In the genomic region with DNA sequence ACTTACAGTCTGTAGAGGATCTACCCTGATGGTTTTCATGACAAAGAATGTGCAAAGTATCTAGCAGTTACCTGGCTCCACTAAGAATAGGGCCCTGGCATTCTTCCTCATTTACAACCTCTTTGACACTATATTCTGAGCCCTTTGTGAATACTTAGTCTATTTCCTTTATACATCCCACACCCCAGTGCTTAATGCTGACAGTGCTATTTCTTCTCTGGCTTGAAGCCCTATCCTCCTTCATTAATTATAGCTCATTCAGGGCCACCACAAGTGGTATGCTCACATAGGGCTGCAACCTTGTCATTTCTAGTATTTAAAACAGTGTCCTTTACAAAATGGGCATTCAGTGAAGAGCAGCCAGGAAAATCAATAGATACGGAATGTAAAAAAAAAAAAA, we compare ENCODE assay signal across 9 cellular contexts.
"Had no signal": no experiment of that assay in that cellular context is flagged by ENCODE, and none has a peak within 500 bp of the region (broad histone marks: within the 10 kb centered on the region; RNA-seq: fewer than 3 reads in every experiment).

No MANE protein-coding gene starts in this region.

- FAIRE-seq: K562 had no signal

- H3K27ac Mint-ChIP-seq: HFFc6 had no signal

- H3K9me3 ChIP-seq: HAP-1 had no signal

- ATAC-seq: HCT116, K562 had no signal

- H3K4me3 ChIP-seq: GM23248, HAP-1, K562 had no signal

- H3K27ac ChIP-seq: GM23248, HL-60 had no signal

- DNase-seq: GM23248, H7, HFFc6, IMR-90, KG1 had no signal

- H3K4me1 ChIP-seq: HAP-1 had no signal

- H2AFZ ChIP-seq: GM23248 had no signal

- H3K36me3 ChIP-seq: HAP-1 had no signal

- H3K4me3 Mint-ChIP-seq: HFFc6 had no signal
